ENCODE assay signal across 1 cellular context in the genomic region with DNA sequence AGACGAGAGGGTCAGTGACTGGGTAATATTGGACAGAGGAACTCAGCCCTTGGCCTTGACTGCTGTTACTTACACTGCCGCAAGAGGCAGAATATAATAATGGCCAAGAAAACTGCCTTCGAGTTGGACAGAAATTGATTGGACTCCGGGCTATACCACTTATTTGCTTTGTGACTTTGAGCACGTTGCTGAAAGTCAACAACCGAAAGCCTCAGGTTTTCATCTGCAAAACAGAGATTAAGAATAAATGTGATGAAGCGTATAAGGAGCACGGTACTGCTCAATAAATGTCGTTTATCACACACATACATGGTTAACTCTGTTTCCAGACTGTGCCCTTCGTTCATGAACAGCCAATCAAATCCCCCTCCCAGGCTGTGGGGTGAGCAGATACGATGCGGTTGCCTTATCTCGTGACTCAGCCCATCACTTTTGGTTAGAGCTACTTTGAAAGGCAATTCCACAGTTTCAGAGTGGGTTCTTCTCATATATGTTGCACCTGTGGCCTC.
TF ChIP-seq lines count a peak whose summit lies in the region.

No MANE protein-coding gene starts in this region.

TF ChIP-seq in K562, 482 proteins besides CTCF, POLR2A, EP300 and RAD21 (continued from another document):
- TF ChIP-seq, protein P1, sequence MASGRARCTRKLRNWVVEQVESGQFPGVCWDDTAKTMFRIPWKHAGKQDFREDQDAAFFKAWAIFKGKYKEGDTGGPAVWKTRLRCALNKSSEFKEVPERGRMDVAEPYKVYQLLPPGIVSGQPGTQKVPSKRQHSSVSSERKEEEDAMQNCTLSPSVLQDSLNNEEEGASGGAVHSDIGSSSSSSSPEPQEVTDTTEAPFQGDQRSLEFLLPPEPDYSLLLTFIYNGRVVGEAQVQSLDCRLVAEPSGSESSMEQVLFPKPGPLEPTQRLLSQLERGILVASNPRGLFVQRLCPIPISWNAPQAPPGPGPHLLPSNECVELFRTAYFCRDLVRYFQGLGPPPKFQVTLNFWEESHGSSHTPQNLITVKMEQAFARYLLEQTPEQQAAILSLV (tag; IDR thresholded peaks at IDR 0.05): peak; percentile 58; the same call in 1 of the 2 replicates
- peak; percentile 90 for TF ChIP-seq ESRRA (IDR thresholded peaks at IDR 0.05; ENCODE audit: borderline replicate concordance, low read depth)
- no peak for TF ChIP-seq ZNF668 (CRISPR knock-in tag; IDR thresholded peaks at IDR 0.05)
- no peak for TF ChIP-seq KAT8 (IDR thresholded peaks at IDR 0.05; ENCODE audit: low read depth)
- TF ChIP-seq, protein P2, sequence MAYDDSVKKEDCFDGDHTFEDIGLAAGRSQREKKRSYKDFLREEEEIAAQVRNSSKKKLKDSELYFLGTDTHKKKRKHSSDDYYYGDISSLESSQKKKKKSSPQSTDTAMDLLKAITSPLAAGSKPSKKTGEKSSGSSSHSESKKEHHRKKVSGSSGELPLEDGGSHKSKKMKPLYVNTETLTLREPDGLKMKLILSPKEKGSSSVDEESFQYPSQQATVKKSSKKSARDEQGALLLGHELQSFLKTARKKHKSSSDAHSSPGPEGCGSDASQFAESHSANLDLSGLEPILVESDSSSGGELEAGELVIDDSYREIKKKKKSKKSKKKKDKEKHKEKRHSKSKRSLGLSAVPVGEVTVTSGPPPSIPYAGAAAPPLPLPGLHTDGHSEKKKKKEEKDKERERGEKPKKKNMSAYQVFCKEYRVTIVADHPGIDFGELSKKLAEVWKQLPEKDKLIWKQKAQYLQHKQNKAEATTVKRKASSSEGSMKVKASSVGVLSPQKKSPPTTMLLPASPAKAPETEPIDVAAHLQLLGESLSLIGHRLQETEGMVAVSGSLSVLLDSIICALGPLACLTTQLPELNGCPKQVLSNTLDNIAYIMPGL (CRISPR knock-in tag; IDR thresholded peaks at IDR 0.05): no peak
- peak; percentile 30; the same call in 1 of the 2 replicates for TF ChIP-seq GTF2E2 (tag; IDR thresholded peaks at IDR 0.05)
- peak; percentile 95 for TF ChIP-seq ZNF584 (CRISPR knock-in tag; IDR thresholded peaks at IDR 0.05; ENCODE audit: low read depth)
- TF ChIP-seq CBX3 (IDR thresholded peaks at IDR 0.05; ENCODE audit: borderline replicate concordance in 1 of 2, low read length in 2 of 2): peak in 1 of 2 experiments; percentile 54; a peak in 1 of 3 replicates
- TF ChIP-seq ELF1 (tag; IDR thresholded peaks at IDR 0.05): no peak
- no peak for TF ChIP-seq ZFP1 (CRISPR knock-in tag; IDR thresholded peaks at IDR 0.05)
- TF ChIP-seq MYBL2 (IDR thresholded peaks at IDR 0.05; ENCODE audit: low read depth): peak; percentile 15; the same call in 1 of the 2 replicates
- TF ChIP-seq MYBL2 (CRISPR knock-in tag; IDR thresholded peaks at IDR 0.05; ENCODE audit: borderline replicate concordance): no peak
- peak; percentile 45; the same call in 1 of the 2 replicates for TF ChIP-seq EP400 (IDR thresholded peaks at IDR 0.05)
- no peak for TF ChIP-seq SMARCB1 (IDR thresholded peaks at IDR 0.05; ENCODE audit: insufficient read length, low read depth)
- TF ChIP-seq FOS (IDR thresholded peaks at IDR 0.05; ENCODE audit: extremely low read depth, insufficient read length): peak; percentile 49
- TF ChIP-seq NR1H2 (CRISPR knock-in tag; IDR thresholded peaks at IDR 0.05): no peak
- TF ChIP-seq RBM14 (IDR thresholded peaks at IDR 0.05; ENCODE audit: borderline replicate concordance, insufficient read depth, low read depth, low read length): no peak
- TF ChIP-seq, protein P3, sequence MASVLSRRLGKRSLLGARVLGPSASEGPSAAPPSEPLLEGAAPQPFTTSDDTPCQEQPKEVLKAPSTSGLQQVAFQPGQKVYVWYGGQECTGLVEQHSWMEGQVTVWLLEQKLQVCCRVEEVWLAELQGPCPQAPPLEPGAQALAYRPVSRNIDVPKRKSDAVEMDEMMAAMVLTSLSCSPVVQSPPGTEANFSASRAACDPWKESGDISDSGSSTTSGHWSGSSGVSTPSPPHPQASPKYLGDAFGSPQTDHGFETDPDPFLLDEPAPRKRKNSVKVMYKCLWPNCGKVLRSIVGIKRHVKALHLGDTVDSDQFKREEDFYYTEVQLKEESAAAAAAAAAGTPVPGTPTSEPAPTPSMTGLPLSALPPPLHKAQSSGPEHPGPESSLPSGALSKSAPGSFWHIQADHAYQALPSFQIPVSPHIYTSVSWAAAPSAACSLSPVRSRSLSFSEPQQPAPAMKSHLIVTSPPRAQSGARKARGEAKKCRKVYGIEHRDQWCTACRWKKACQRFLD (CRISPR knock-in tag; IDR thresholded peaks at IDR 0.05): no peak
- TF ChIP-seq HDAC3 (IDR thresholded peaks at IDR 0.05; ENCODE audit: borderline replicate concordance, partially characterized antibody): peak; percentile 98
- TF ChIP-seq ZNF436 (CRISPR knock-in tag; IDR thresholded peaks at IDR 0.05): no peak
- TF ChIP-seq, protein P4, sequence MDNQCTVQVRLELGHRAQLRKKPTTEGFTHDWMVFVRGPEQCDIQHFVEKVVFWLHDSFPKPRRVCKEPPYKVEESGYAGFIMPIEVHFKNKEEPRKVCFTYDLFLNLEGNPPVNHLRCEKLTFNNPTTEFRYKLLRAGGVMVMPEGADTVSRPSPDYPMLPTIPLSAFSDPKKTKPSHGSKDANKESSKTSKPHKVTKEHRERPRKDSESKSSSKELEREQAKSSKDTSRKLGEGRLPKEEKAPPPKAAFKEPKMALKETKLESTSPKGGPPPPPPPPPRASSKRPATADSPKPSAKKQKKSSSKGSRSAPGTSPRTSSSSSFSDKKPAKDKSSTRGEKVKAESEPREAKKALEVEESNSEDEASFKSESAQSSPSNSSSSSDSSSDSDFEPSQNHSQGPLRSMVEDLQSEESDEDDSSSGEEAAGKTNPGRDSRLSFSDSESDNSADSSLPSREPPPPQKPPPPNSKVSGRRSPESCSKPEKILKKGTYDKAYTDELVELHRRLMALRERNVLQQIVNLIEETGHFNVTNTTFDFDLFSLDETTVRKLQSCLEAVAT (IDR thresholded peaks at IDR 0.05): peak in 1 of 2 experiments; percentile 97; a peak in 2 of 4 replicates
- peak; percentile 57 for TF ChIP-seq NEUROD1 (IDR thresholded peaks at IDR 0.05; ENCODE audit: borderline replicate concordance, low read depth, low read length, partially characterized antibody)
- TF ChIP-seq PTTG1 (tag; IDR thresholded peaks at IDR 0.05; ENCODE audit: low read depth): no peak
- TF ChIP-seq, protein P5, sequence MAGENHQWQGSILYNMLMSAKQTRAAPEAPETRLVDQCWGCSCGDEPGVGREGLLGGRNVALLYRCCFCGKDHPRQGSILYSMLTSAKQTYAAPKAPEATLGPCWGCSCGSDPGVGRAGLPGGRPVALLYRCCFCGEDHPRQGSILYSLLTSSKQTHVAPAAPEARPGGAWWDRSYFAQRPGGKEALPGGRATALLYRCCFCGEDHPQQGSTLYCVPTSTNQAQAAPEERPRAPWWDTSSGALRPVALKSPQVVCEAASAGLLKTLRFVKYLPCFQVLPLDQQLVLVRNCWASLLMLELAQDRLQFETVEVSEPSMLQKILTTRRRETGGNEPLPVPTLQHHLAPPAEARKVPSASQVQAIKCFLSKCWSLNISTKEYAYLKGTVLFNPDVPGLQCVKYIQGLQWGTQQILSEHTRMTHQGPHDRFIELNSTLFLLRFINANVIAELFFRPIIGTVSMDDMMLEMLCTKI (IDR thresholded peaks at IDR 0.05; ENCODE audit: partially characterized antibody): no peak
- peak; percentile 99 for TF ChIP-seq NCOR1 (IDR thresholded peaks at IDR 0.05)
- TF ChIP-seq EHMT2 (IDR thresholded peaks at IDR 0.05): peak; percentile 56; the same call in 1 of the 2 replicates
- no peak for TF ChIP-seq ATF1 (CRISPR knock-in tag; IDR thresholded peaks at IDR 0.05)
- peak; percentile 76 for TF ChIP-seq ATF1 (tag; IDR thresholded peaks at IDR 0.05)
- TF ChIP-seq, protein P6, sequence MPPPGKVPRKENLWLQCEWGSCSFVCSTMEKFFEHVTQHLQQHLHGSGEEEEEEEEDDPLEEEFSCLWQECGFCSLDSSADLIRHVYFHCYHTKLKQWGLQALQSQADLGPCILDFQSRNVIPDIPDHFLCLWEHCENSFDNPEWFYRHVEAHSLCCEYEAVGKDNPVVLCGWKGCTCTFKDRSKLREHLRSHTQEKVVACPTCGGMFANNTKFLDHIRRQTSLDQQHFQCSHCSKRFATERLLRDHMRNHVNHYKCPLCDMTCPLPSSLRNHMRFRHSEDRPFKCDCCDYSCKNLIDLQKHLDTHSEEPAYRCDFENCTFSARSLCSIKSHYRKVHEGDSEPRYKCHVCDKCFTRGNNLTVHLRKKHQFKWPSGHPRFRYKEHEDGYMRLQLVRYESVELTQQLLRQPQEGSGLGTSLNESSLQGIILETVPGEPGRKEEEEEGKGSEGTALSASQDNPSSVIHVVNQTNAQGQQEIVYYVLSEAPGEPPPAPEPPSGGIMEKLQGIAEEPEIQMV (tag; conservative IDR thresholded peaks at IDR 0.05; ENCODE audit: low read depth): no peak
- peak; percentile 97 for TF ChIP-seq ARNT (IDR thresholded peaks at IDR 0.05)
- TF ChIP-seq, protein P7, sequence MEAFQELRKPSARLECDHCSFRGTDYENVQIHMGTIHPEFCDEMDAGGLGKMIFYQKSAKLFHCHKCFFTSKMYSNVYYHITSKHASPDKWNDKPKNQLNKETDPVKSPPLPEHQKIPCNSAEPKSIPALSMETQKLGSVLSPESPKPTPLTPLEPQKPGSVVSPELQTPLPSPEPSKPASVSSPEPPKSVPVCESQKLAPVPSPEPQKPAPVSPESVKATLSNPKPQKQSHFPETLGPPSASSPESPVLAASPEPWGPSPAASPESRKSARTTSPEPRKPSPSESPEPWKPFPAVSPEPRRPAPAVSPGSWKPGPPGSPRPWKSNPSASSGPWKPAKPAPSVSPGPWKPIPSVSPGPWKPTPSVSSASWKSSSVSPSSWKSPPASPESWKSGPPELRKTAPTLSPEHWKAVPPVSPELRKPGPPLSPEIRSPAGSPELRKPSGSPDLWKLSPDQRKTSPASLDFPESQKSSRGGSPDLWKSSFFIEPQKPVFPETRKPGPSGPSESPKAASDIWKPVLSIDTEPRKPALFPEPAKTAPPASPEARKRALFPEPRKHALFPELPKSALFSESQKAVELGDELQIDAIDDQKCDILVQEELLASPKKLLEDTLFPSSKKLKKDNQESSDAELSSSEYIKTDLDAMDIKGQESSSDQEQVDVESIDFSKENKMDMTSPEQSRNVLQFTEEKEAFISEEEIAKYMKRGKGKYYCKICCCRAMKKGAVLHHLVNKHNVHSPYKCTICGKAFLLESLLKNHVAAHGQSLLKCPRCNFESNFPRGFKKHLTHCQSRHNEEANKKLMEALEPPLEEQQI (IDR thresholded peaks at IDR 0.05): peak; percentile 96
- TF ChIP-seq, protein P8, sequence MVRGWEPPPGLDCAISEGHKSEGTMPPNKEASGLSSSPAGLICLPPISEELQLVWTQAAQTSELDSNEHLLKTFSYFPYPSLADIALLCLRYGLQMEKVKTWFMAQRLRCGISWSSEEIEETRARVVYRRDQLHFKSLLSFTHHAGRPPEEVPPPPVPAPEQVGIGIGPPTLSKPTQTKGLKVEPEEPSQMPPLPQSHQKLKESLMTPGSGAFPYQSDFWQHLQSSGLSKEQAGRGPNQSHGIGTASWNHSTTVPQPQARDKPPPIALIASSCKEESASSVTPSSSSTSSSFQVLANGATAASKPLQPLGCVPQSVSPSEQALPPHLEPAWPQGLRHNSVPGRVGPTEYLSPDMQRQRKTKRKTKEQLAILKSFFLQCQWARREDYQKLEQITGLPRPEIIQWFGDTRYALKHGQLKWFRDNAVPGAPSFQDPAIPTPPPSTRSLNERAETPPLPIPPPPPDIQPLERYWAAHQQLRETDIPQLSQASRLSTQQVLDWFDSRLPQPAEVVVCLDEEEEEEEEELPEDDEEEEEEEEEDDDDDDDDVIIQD (CRISPR knock-in tag; IDR thresholded peaks at IDR 0.05): no peak
- no peak for TF ChIP-seq RBFOX2 (IDR thresholded peaks at IDR 0.05; ENCODE audit: low read depth, low read length)
- TF ChIP-seq BCL6 (CRISPR knock-in tag; IDR thresholded peaks at IDR 0.05): peak; percentile 56; the same call in 1 of the 2 replicates
- no peak for TF ChIP-seq ZNF586 (CRISPR knock-in tag; conservative IDR thresholded peaks at IDR 0.05)
- TF ChIP-seq BACH1 (tag; IDR thresholded peaks at IDR 0.05): peak; percentile 44; the same call in 1 of the 2 replicates
- TF ChIP-seq MYC (IDR thresholded peaks at IDR 0.05; ENCODE audit: low read depth, low read length): peak; percentile 71
- no peak for TF ChIP-seq MYC (CRISPR knock-in tag; IDR thresholded peaks at IDR 0.05; ENCODE audit: borderline replicate concordance, low read depth)
- TF ChIP-seq, protein P9, sequence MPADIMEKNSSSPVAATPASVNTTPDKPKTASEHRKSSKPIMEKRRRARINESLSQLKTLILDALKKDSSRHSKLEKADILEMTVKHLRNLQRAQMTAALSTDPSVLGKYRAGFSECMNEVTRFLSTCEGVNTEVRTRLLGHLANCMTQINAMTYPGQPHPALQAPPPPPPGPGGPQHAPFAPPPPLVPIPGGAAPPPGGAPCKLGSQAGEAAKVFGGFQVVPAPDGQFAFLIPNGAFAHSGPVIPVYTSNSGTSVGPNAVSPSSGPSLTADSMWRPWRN (IDR thresholded peaks at IDR 0.05; ENCODE audit: low read depth): peak; percentile 98
- TF ChIP-seq NBN (IDR thresholded peaks at IDR 0.05; ENCODE audit: low read depth): peak; percentile 95
- no peak for TF ChIP-seq GTF2A2 (tag; IDR thresholded peaks at IDR 0.05)
- no peak for TF ChIP-seq RBM34 (IDR thresholded peaks at IDR 0.05; ENCODE audit: borderline replicate concordance, insufficient read depth, low read length)
- TF ChIP-seq, protein P10, sequence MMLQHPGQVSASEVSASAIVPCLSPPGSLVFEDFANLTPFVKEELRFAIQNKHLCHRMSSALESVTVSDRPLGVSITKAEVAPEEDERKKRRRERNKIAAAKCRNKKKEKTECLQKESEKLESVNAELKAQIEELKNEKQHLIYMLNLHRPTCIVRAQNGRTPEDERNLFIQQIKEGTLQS (IDR thresholded peaks at IDR 0.05): peak; percentile 74
- TF ChIP-seq, protein P10 (CRISPR knock-in tag; conservative IDR thresholded peaks at IDR 0.05): peak; percentile 57; the same call in 1 of the 2 replicates
- TF ChIP-seq MEF2A (IDR thresholded peaks at IDR 0.05; ENCODE audit: control insufficient read depth, low read depth, low read length): no peak
- peak; percentile 89 for TF ChIP-seq MBD2 (IDR thresholded peaks at IDR 0.05; ENCODE audit: borderline replicate concordance, low read depth)
- no peak for TF ChIP-seq PHF20 (IDR thresholded peaks at IDR 0.05; ENCODE audit: partially characterized antibody)
